ENCODE assay signal across 17 cellular contexts in the genomic region with DNA sequence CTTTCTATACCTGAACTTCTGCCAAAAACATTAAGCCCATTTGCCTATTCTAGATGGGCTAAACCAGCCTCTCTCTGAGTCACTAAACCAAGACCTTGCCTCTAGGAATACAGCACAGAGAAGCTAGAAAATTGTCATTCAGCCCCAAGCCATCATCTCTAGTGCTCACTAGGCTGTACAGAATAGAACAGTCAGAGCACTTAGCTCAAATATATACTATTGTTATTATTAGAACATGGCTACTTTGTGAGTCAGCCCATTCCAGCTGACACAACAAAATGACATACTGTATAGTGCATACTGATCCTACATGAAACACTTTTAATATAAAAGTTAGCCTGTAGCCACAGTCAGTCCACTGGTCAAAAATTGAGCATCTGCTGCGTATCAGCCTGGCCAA.
DNase-seq lines count a peak whose midpoint lies in the region; ATAC-seq, FAIRE-seq and TF ChIP-seq lines count a peak whose summit lies in the region.
"Had no signal": no experiment of that assay in that cellular context is flagged by ENCODE, and none has a peak within 500 bp of the region (broad histone marks: within the 10 kb centered on the region; RNA-seq: fewer than 3 reads in every experiment).

No MANE protein-coding gene starts in this region.

- TF ChIP-seq POLR2A in thyroid gland (IDR thresholded peaks at IDR 0.05) = no peak

- H3K4me1 ChIP-seq in adipocyte (ENCODE audit: control insufficient read depth, insufficient read depth, low read length) (no peaks in the 10 kb centered on the region), thyroid gland (no peaks in the 10 kb centered on the region)
- H3K4me1 ChIP-seq: A549 had no signal

- TF ChIP-seq CTCF in AG04450 (IDR thresholded peaks at IDR 0.05; ENCODE audit: low read depth, low read length) = no peak
- TF ChIP-seq CTCF in thyroid gland (IDR thresholded peaks at IDR 0.05) = no peak

- H3K36me3 ChIP-seq in adipocyte (ENCODE audit: control insufficient read depth, insufficient read depth, low read length, severe bottlenecking) = no peaks in the 10 kb centered on the region
- no peaks in the 10 kb centered on the region for H3K36me3 ChIP-seq in thyroid gland

- H3K4me3 ChIP-seq in AG04450 (ENCODE audit: low read depth, low read length) = no peak overlapping the region
- H3K4me3 ChIP-seq in adipocyte (ENCODE audit: low read length) = no peak overlapping the region
- no peak overlapping the region for H3K4me3 ChIP-seq in thyroid gland (replicated peaks in 1 of 3)
- H3K4me3 ChIP-seq: A549 had no signal

- POLR2A ChIA-PET in AG04450 (lab: Yijun Ruan, JAX) = interaction anchor here (1.1 kb wide), 1 partner anchor 138 kb away, joined by 3 read pairs; no protein-coding TSS in a partner anchor

- no peak overlapping the region for H3K9ac ChIP-seq in adipocyte (ENCODE audit: low read length)

- 82 to 100% methylated on average over 1 of the region's 1 CpG for WGBS in thyroid gland, 2 donors

- DNase-seq in AG04450 (ENCODE audit: low read depth, low spot score) (peak; percentile 39), adipocyte (ENCODE audit: low read depth) (peak; percentile 15), epithelial cell of prostate (ENCODE audit: low read depth, low spot score) (no peak), kidney tubule cell (ENCODE audit: low spot score) (peak; percentile 2), thyroid gland (no peak), urothelium cell line (ENCODE audit: low spot score) (no peak)
- no peak for DNase-seq in activated CD4-positive, alpha-beta T cell treated with anti-CD3 and anti-CD28 coated beads, Interleukin-2, amount 50 U/mL, for 48 hours
- DNase-seq: COR-L47, DMS53, MV-4-11, NCI-H1436, NCI-H2081, NCI-H524 had no signal

- FAIRE-seq in urothelium cell line (lab: Jason Lieb, UNC) = no peak
- FAIRE-seq: A549, H54 had no signal

- CTCF ChIA-PET in AG04450 (lab: Charles Lee) = interaction anchor here (1.3 kb wide), 1 partner anchor 121 kb away, joined by 4 read pairs; no protein-coding TSS in a partner anchor

- intact Hi-C loops in thyroid gland (cut with DNase I) = no loop called here

- no peak overlapping the region for H3K27ac ChIP-seq in AG04450 (ENCODE audit: low read depth, low read length)
- peak overlapping the region; percentile 50 for H3K27ac ChIP-seq in epithelial cell of prostate
- H3K27ac ChIP-seq in thyroid gland = no peak overlapping the region
- H3K27ac ChIP-seq: A549, RWPE1 had no signal

- H3K9me3 ChIP-seq in AG04450 (ENCODE audit: control insufficient read depth, insufficient read depth, low read length) = no peaks in the 10 kb centered on the region
- H3K9me3 ChIP-seq in adipocyte (ENCODE audit: control insufficient read depth, low read length) = no peaks in the 10 kb centered on the region
- no peaks in the 10 kb centered on the region for H3K9me3 ChIP-seq in thyroid gland
- H3K9me3 ChIP-seq: A549 had no signal

- H3K27me3 ChIP-seq in AG04450 (ENCODE audit: control insufficient read depth, insufficient read depth, low read length) = no peaks in the 10 kb centered on the region
- H3K27me3 ChIP-seq in adipocyte (replicated peaks; ENCODE audit: control insufficient read depth, insufficient read depth, low read length) = no peaks in the 10 kb centered on the region
- H3K27me3 ChIP-seq in thyroid gland = no peaks in the 10 kb centered on the region

- no peak for ATAC-seq in HG03196 (IDR thresholded peaks at IDR 0.05; ENCODE audit: unreplicated experiment)
- ATAC-seq: A549 had no signal

Comparison
In these comparisons a context has a peak if more than half of its experiments do, and no peak if none do; other contexts are left out.
1. DNase-seq: peak in AG04450 (single experiment), adipocyte (single experiment) and kidney tubule cell (single experiment); none in epithelial cell of prostate (single experiment), thyroid gland (0 of 2), urothelium cell line (single experiment) and activated CD4-positive, alpha-beta T cell treated with anti-CD3 and anti-CD28 coated beads, Interleukin-2, amount 50 U/mL, for 48 hours (0 of 2).